1 cellular context compared by ENCODE assay signal in genomic region chr3:9951126-9951525, GRCh38.
TF ChIP-seq lines count a peak whose summit lies in the region.

No MANE protein-coding gene starts in this region.

TF ChIP-seq in GM12878, 131 proteins besides CTCF, POLR2A, EP300 and RAD21 (continues in another document):
- no peak for TF ChIP-seq SREBF2 (IDR thresholded peaks at IDR 0.05; ENCODE audit: low read length)
- no peak for TF ChIP-seq GATAD2B (conservative IDR thresholded peaks at IDR 0.05; ENCODE audit: low read depth)
- peak; percentile 70; the same call in 1 of the 2 replicates for TF ChIP-seq EED (IDR thresholded peaks at IDR 0.05; ENCODE audit: low read depth)
- no peak for TF ChIP-seq LARP7 (IDR thresholded peaks at IDR 0.05)
- no peak; the same call in 1 of the 2 replicates for TF ChIP-seq IKZF1 (conservative IDR thresholded peaks at IDR 0.05)
- TF ChIP-seq MYB (IDR thresholded peaks at IDR 0.05; ENCODE audit: borderline replicate concordance, low read depth, low read length): 0 out of 2 replicates have a peak, but pooled peaks have one; percentile 9
- TF ChIP-seq NR2C2 (IDR thresholded peaks at IDR 0.05; ENCODE audit: borderline replicate concordance, control insufficient read depth, insufficient read length, low read depth): no peak
- peak; percentile 45; the same call in 1 of the 2 replicates for TF ChIP-seq NFIC (IDR thresholded peaks at IDR 0.05; ENCODE audit: low read depth, low read length)
- 0 out of 2 replicates have a peak, but pooled peaks have one; percentile 25 for TF ChIP-seq MTA3 (IDR thresholded peaks at IDR 0.05; ENCODE audit: borderline replicate concordance, low read length)
- TF ChIP-seq HDGF (IDR thresholded peaks at IDR 0.05): no peak
- no peak for TF ChIP-seq CHD4 (IDR thresholded peaks at IDR 0.05)
- no peak for TF ChIP-seq WRNIP1 (IDR thresholded peaks at IDR 0.05; ENCODE audit: borderline replicate concordance, low read depth, low read length)
- no peak for TF ChIP-seq IRF4 (IDR thresholded peaks at IDR 0.05; ENCODE audit: low read depth, low read length)
- TF ChIP-seq USF1 (IDR thresholded peaks at IDR 0.05; ENCODE audit: borderline replicate concordance, extremely low read length, insufficient read depth, low read depth, low read length): no peak
- no peak for TF ChIP-seq MAX (IDR thresholded peaks at IDR 0.05; ENCODE audit: low read depth, low read length)
- no peak for TF ChIP-seq PBX3 (IDR thresholded peaks at IDR 0.05; ENCODE audit: insufficient replicate concordance, low read depth, low read length)
- no peak for TF ChIP-seq JUNB (IDR thresholded peaks at IDR 0.05)
- TF ChIP-seq SRF (IDR thresholded peaks at IDR 0.05; ENCODE audit: low read depth in 2 of 2, low read length in 2 of 2): no peak
- no peak for TF ChIP-seq POLR2AphosphoS5 (IDR thresholded peaks at IDR 0.05; ENCODE audit: low read length)
- TF ChIP-seq E4F1 (IDR thresholded peaks at IDR 0.05; ENCODE audit: borderline replicate concordance, partially characterized antibody): no peak
- TF ChIP-seq ZZZ3 (IDR thresholded peaks at IDR 0.05; ENCODE audit: control insufficient read depth, insufficient read length, low read depth): no peak
- no peak for TF ChIP-seq ATF2 (IDR thresholded peaks at IDR 0.05; ENCODE audit: low read length)
- TF ChIP-seq SP1 (IDR thresholded peaks at IDR 0.05; ENCODE audit: low read depth, low read length): no peak
- TF ChIP-seq CUX1 (IDR thresholded peaks at IDR 0.05; ENCODE audit: insufficient replicate concordance, low read depth, low read length): no peak
- TF ChIP-seq FOXM1 (IDR thresholded peaks at IDR 0.05; ENCODE audit: low read depth, low read length): no peak; the same call in 1 of the 2 replicates
- no peak for TF ChIP-seq ZBTB4 (CRISPR knock-in tag; IDR thresholded peaks at IDR 0.05)
- no peak for TF ChIP-seq TCF7 (IDR thresholded peaks at IDR 0.05; ENCODE audit: borderline replicate concordance)
- peak; percentile 54 for TF ChIP-seq BCL3 (IDR thresholded peaks at IDR 0.05; ENCODE audit: borderline replicate concordance, insufficient read depth, low read depth, low read length, poor library complexity, severe bottlenecking)
- 0 out of 2 replicates have a peak, but pooled peaks have one; percentile 43 for TF ChIP-seq TCF12 (IDR thresholded peaks at IDR 0.05; ENCODE audit: low read depth, low read length)
- TF ChIP-seq ZSCAN29 (IDR thresholded peaks at IDR 0.05): no peak
- TF ChIP-seq ZNF274 (IDR thresholded peaks at IDR 0.05; ENCODE audit: insufficient read depth, insufficient read length): no peak
- TF ChIP-seq RELA (IDR thresholded peaks at IDR 0.05; ENCODE audit: borderline replicate concordance, partially characterized antibody): peak; percentile 21
- TF ChIP-seq REST (IDR thresholded peaks at IDR 0.05; ENCODE audit: low read depth, low read length): no peak
- no peak for TF ChIP-seq E2F8 (IDR thresholded peaks at IDR 0.05; ENCODE audit: low read depth, partially characterized antibody)
